1 cellular context compared by ENCODE assay signal in the genomic region with DNA sequence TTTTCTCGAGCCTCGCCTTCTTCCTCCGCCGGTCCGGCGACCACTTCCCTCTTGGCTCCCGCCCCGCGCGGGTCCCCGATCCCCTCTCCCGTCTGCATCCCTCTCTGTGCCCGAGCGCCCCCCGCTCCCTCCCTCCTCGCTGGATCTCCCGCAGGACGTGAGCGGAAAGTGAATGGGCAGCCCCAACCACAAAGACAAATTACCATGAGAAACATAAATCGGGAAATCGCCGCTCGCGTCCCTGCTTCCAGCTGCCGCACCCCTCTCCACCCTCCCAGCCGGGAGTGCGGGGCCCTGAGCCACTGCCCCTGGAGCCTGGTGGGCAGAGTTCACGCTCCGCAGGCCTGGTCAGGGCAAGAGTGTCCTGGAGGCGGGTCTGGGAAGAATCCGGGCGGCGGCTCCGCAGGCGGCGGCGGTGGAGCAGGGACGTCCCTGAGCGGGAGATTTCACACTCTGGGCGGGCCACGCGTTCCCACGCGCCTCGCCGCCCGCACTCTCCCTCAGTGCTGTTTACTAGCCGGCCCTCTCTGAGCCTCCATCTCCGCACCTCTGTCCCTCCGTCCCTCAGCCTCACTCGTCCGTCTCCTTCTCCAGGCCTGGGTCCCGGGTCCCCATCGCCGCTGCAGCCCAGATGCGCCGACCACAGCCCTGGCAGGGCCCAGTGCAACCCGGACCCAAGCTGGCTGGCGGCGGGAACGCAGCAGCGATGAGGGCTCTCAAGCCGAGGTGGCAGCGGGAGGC.
TF ChIP-seq lines count a peak whose summit lies in the region.

No MANE protein-coding gene starts in this region.

TF ChIP-seq in HepG2, 621 proteins besides CTCF, POLR2A, EP300 and RAD21 (continued from another document):
- TF ChIP-seq ZSCAN5A (CRISPR knock-in tag; IDR thresholded peaks at IDR 0.05; ENCODE audit: borderline replicate concordance), result no peak
- TF ChIP-seq FOXK1 (CRISPR knock-in tag; IDR thresholded peaks at IDR 0.05; ENCODE audit: borderline replicate concordance, low read depth), result no peak
- TF ChIP-seq NAIF1 (CRISPR knock-in tag; IDR thresholded peaks at IDR 0.05; ENCODE audit: borderline replicate concordance), result no peak
- TF ChIP-seq, protein P1, sequence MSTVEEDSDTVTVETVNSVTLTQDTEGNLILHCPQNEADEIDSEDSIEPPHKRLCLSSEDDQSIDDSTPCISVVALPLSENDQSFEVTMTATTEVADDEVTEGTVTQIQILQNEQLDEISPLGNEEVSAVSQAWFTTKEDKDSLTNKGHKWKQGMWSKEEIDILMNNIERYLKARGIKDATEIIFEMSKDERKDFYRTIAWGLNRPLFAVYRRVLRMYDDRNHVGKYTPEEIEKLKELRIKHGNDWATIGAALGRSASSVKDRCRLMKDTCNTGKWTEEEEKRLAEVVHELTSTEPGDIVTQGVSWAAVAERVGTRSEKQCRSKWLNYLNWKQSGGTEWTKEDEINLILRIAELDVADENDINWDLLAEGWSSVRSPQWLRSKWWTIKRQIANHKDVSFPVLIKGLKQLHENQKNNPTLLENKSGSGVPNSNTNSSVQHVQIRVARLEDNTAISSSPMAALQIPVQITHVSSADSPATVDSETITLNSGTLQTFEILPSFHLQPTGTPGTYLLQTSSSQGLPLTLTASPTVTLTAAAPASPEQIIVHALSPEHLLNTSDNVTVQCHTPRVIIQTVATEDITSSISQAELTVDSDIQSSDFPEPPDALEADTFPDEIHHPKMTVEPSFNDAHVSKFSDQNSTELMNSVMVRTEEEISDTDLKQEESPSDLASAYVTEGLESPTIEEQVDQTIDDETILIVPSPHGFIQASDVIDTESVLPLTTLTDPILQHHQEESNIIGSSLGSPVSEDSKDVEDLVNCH (CRISPR knock-in tag; IDR thresholded peaks at IDR 0.05), result no peak
- no peak for TF ChIP-seq ZNF839 (CRISPR knock-in tag; IDR thresholded peaks at IDR 0.05; ENCODE audit: borderline replicate concordance)
TF ChIP-seq in HepG2: peak in this region for 46.
